7 cellular contexts compared by ENCODE assay signal in genomic region chr10:63976538-63976937, GRCh38.
DNase-seq lines count a peak whose midpoint lies in the region; ATAC-seq and TF ChIP-seq lines count a peak whose summit lies in the region.

No MANE protein-coding gene starts in this region.

- ATAC-seq in GM19324 (IDR thresholded peaks at IDR 0.05; ENCODE audit: low FRiP score, unreplicated experiment) (peak; percentile 89), HG03135 (IDR thresholded peaks at IDR 0.05; ENCODE audit: unreplicated experiment) (peak; percentile 86), gastrocnemius medialis (no peak)

- H3K4me1 ChIP-seq in PC-9 (replicated peaks; ENCODE audit: insufficient read depth), result no peaks in the 10 kb centered on the region
- no peaks in the 10 kb centered on the region for H3K4me1 ChIP-seq in gastrocnemius medialis

- H2AFZ ChIP-seq in PC-9, result no peak overlapping the region

- no peaks in the 10 kb centered on the region for H3K27me3 ChIP-seq in PC-9 (ENCODE audit: insufficient read depth, low read depth)
- H3K27me3 ChIP-seq in gastrocnemius medialis, result no peaks in the 10 kb centered on the region

- no peak overlapping the region for H3K27ac ChIP-seq in PC-9
- H3K27ac ChIP-seq in gastrocnemius medialis, result no peak overlapping the region

- peaks cover 4% of the 10 kb centered on the region for H3K9me3 Mint-ChIP-seq in mesothelial cell of epicardium

- POLR2A ChIA-PET in PC-9 (lab: Charles Lee; ENCODE audit: unreplicated experiment), result no interaction called here

- no peaks in the 10 kb centered on the region for H3K36me3 Mint-ChIP-seq in mesothelial cell of epicardium

- no peak overlapping the region for H3K27ac Mint-ChIP-seq in mesothelial cell of epicardium

- TF ChIP-seq CTCF in PC-9 (conservative IDR thresholded peaks at IDR 0.05) (peak; percentile 51; the same call in 1 of the 2 replicates), choroid plexus epithelial cell (conservative IDR thresholded peaks at IDR 0.05; ENCODE audit: low read depth, low read length) (peak; percentile 61), mesothelial cell of epicardium (IDR thresholded peaks at IDR 0.05; ENCODE audit: unreplicated experiment) (peak; percentile 81), gastrocnemius medialis (IDR thresholded peaks at IDR 0.05 in 4 of 5, conservative IDR thresholded peaks at IDR 0.05 in 1 of 5) (no peak)

- H3K9me3 ChIP-seq in PC-9 (ENCODE audit: insufficient read depth, low read depth), result no peaks in the 10 kb centered on the region
- H3K9me3 ChIP-seq in gastrocnemius medialis, result no peaks in the 10 kb centered on the region

- H3K79me2 ChIP-seq in PC-9 (ENCODE audit: low read depth), result no peaks in the 10 kb centered on the region

- no TSS peak for BruUV-seq in PC-9 (replicated peaks; lab: Mats Ljungman, UMichigan)

- H3K4me3 Mint-ChIP-seq in mesothelial cell of epicardium, result no peak overlapping the region

- no peak for TF ChIP-seq POLR2A in gastrocnemius medialis (IDR thresholded peaks at IDR 0.05)

- no peak overlapping the region for H3K4me2 ChIP-seq in PC-9

- no peaks in the 10 kb centered on the region for H3K36me3 ChIP-seq in PC-9 (ENCODE audit: low read depth)
- H3K36me3 ChIP-seq in gastrocnemius medialis, result no peaks in the 10 kb centered on the region

- CTCF ChIA-PET in PC-9 (lab: Charles Lee), result interaction anchor here (1.1 kb wide), 1 partner anchor 110 kb away, joined by 4 read pairs; no protein-coding TSS in a partner anchor

- H3F3A ChIP-seq in PC-9 (ENCODE audit: insufficient read depth, low read depth), result no peaks in the 10 kb centered on the region

- no peaks in the 10 kb centered on the region for H3K4me1 Mint-ChIP-seq in mesothelial cell of epicardium

- DNase-seq in GF-D8 (lab: John Stamatoyannopoulos, UW) (peak; percentile 1), PC-9 (peak in 1 of 2 experiments; percentile 21), choroid plexus epithelial cell (ENCODE audit: low read depth) (peak; percentile 38), mesothelial cell of epicardium (ENCODE audit: low spot score in 2 of 2, unreplicated experiment in 2 of 2) (peak in 1 of 2 experiments; percentile 60), gastrocnemius medialis (no peak)

- no peaks in the 10 kb centered on the region for H4K20me1 ChIP-seq in PC-9 (ENCODE audit: insufficient read depth)

- H3K4me3 ChIP-seq in PC-9, result no peak overlapping the region
- no peak overlapping the region for H3K4me3 ChIP-seq in choroid plexus epithelial cell (ENCODE audit: low read depth, low read length)
- H3K4me3 ChIP-seq in gastrocnemius medialis, result no peak overlapping the region

- H3K9me2 ChIP-seq in PC-9 (ENCODE audit: insufficient read depth), result no peaks in the 10 kb centered on the region

- peaks cover 7% of the 10 kb centered on the region for H3K27me3 Mint-ChIP-seq in mesothelial cell of epicardium (ENCODE audit: low read depth)

- in situ Hi-C loops in gastrocnemius medialis (cut with MboI; ENCODE audit: low sequenced_read_pairs in 4 of 4), result no loop called here

- intact Hi-C loops in PC-9 (cut with micrococcal nuclease; ENCODE audit: unreplicated experiment) (loop anchor here (2.0 kb wide), 1 partner anchor 110 kb away; no protein-coding TSS in a partner anchor), gastrocnemius medialis (cut with DNase I; ENCODE audit: low total_unique reads) (no loop called here)

Comparison
In these comparisons a context has a peak if more than half of its experiments do, and no peak if none do; other contexts are left out.
1. DNase-seq: peak in GF-D8 (single experiment) and choroid plexus epithelial cell (single experiment); none in gastrocnemius medialis (0 of 2).
2. ATAC-seq: peak in GM19324 (single experiment) and HG03135 (single experiment); none in gastrocnemius medialis (0 of 2).
3. CTCF ChIP-seq: peak in PC-9 (single experiment), choroid plexus epithelial cell (single experiment) and mesothelial cell of epicardium (single experiment); none in gastrocnemius medialis (0 of 5).